ENCODE assay signal across 21 cellular contexts in the genomic region with DNA sequence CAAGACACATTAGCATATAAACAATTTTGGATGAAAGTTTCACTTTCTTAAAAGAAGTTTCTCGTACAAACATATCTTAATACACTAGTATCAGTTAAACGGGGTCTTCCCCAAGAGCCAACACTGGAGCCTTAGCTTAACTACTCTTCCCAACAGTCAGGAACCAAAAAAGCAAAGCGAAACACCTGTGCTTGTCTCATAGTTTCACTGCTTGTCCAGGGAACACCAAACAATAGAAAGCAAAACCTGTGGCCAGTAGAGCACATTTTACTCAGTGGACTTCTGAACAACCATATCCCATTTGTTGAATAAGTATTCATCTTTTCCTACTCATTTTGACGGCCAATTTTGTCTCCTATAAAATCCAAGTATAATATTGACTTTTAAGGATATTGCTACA.
DNase-seq lines count a peak whose midpoint lies in the region; ATAC-seq, FAIRE-seq and TF ChIP-seq lines count a peak whose summit lies in the region.
"Had no signal": no experiment of that assay in that cellular context is flagged by ENCODE, and none has a peak within 500 bp of the region (broad histone marks: within the 10 kb centered on the region; RNA-seq: fewer than 3 reads in every experiment).

No MANE protein-coding gene starts in this region.

- H3K9me3 ChIP-seq in liver (ENCODE audit: control insufficient read depth in 4 of 4, low read length in 3 of 4) (no peaks in the 10 kb centered on the region), HepG2 (ENCODE audit: low read length) (no peaks in the 10 kb centered on the region), right lobe of liver (no peaks in the 10 kb centered on the region)
- H3K9me3 ChIP-seq: BE2C; BLaER1 treated with 17β-estradiol and CSF1 and Interleukin-3, amounts not matched to agents 10 nM and 100 nM had no signal

- POLR2A ChIA-PET in HepG2 (lab: Yijun Ruan, JAX) = no interaction called here

- no peak for TF ChIP-seq CTCF in liver (IDR thresholded peaks at IDR 0.05; ENCODE audit: low read depth, low read length, missing input control)
- TF ChIP-seq CTCF in HepG2 (CRISPR knock-in tag; IDR thresholded peaks at IDR 0.05) = no peak
- TF ChIP-seq CTCF in right lobe of liver (IDR thresholded peaks at IDR 0.05) = no peak

- H3K4me1 ChIP-seq in liver (ENCODE audit: control insufficient read depth in 4 of 4, insufficient read depth in 4 of 4, low read length in 3 of 4) (peaks cover 1 to 46% (median 11%) of the 10 kb centered on the region in 4 donors), HepG2 (ENCODE audit: insufficient read depth, low read length) (peaks cover 17% of the 10 kb centered on the region), right lobe of liver (peaks cover 0 to 40% (median 8%) of the 10 kb centered on the region in 4 donors)
- H3K4me1 ChIP-seq: BE2C; BLaER1 treated with 17β-estradiol and CSF1 and Interleukin-3, amounts not matched to agents 10 nM and 100 nM had no signal

- no peaks in the 10 kb centered on the region for H3K36me3 ChIP-seq in liver (ENCODE audit: control insufficient read depth in 4 of 4, insufficient read depth in 3 of 4, low read depth in 1 of 4, low read length in 3 of 4)
- H3K36me3 ChIP-seq in HepG2 (replicated peaks in 1 of 2; ENCODE audit: control insufficient read depth in 1 of 2, insufficient read depth in 2 of 2, low read length in 2 of 2) = no peaks in the 10 kb centered on the region
- H3K36me3 ChIP-seq in right lobe of liver = no peaks in the 10 kb centered on the region
- H3K36me3 ChIP-seq: BE2C; BLaER1 treated with 17β-estradiol and CSF1 and Interleukin-3, amounts not matched to agents 10 nM and 100 nM had no signal

- 32% methylated on average over 4 of the region's 4 CpGs for WGBS in liver
- WGBS in HepG2 (ENCODE audit: low lambda C conversion rate) = 33% methylated on average over 4 of the region's 4 CpGs
- whole genome bisulfite sequencing in right lobe of liver (ENCODE audit: insufficient coverage, low coverage, low lambda C conversion rate, missing lambda C conversion rate) = 9% methylated on average over 4 of the region's 4 CpGs

- H3K27ac ChIP-seq in liver (ENCODE audit: low read depth in 1 of 2, low read length in 2 of 2) (peak overlapping the region; percentile 73 to 75), HepG2 (ENCODE audit: extremely low read length, insufficient read depth, low read length) (no peak overlapping the region), right lobe of liver (peak overlapping the region; percentile 49 to 92 (median 80))
- H3K27ac ChIP-seq: 22Rv1; BLaER1 treated with 17β-estradiol and CSF1 and Interleukin-3, amounts not matched to agents 10 nM and 100 nM had no signal

- H3K9ac ChIP-seq in liver (ENCODE audit: low read depth in 1 of 2, low read length in 2 of 2) = peak overlapping the region in 1 of 2 donors; percentile 36
- H3K9ac ChIP-seq in HepG2 (ENCODE audit: insufficient read depth, low read depth, low read length) = no peak overlapping the region
- H3K9ac ChIP-seq: BLaER1 treated with 17β-estradiol and CSF1 and Interleukin-3, amounts not matched to agents 10 nM and 100 nM had no signal

- DNase-seq in HepG2 (ENCODE audit: low spot score) = no peak
- peak; percentile 3 for DNase-seq in RPMI8226
- no peak for DNase-seq in right lobe of liver
- DNase-seq in GM19239 (ENCODE audit: insufficient read length, low spot score) = no peak
- DNase-seq in MV-4-11 (lab: John Stamatoyannopoulos, UW) = no peak
- DNase-seq: BE2C; Calu3; CD4-positive, alpha-beta T cell; CD8-positive, alpha-beta memory T cell; COR-L47; DMS53; DMS79 treated with DMSO at 0.1 percent for 48 hours; GF-D8; H9 had no signal

- BruUV-seq in HepG2 (replicated peaks; lab: Mats Ljungman, UMichigan) = no TSS peak

- FAIRE-seq in HepG2 (lab: Jason Lieb, UNC) (no peak), GM19239 (lab: Jason Lieb, UNC) (no peak)
- FAIRE-seq: A204.1, GM12891 had no signal

- CTCF ChIA-PET in HepG2 (lab: Yijun Ruan, JAX; ENCODE audit: low intra/inter-chr PET ratio, low total read pairs) = no interaction called here

- no peak for TF ChIP-seq POLR2A in HepG2 (IDR thresholded peaks at IDR 0.05; ENCODE audit: insufficient read depth in 1 of 2, low read depth in 2 of 2, low read length in 2 of 2)
- TF ChIP-seq POLR2A in right lobe of liver (IDR thresholded peaks at IDR 0.05) = no peak

- TF ChIP-seq EP300 in HepG2 (IDR thresholded peaks at IDR 0.05; ENCODE audit: low read depth in 2 of 2, low read length in 2 of 2) = no peak
- no peak for TF ChIP-seq EP300 in HepG2 (CRISPR knock-in tag; IDR thresholded peaks at IDR 0.05; ENCODE audit: borderline replicate concordance)

- no peaks in the 10 kb centered on the region for H4K20me1 ChIP-seq in HepG2 (ENCODE audit: insufficient read depth, low read length)
- H4K20me1 ChIP-seq: BLaER1 treated with 17β-estradiol and CSF1 and Interleukin-3, amounts not matched to agents 10 nM and 100 nM had no signal

- H3K4me2 ChIP-seq in HepG2 (ENCODE audit: low read depth, low read length) = no peak overlapping the region
- H3K4me2 ChIP-seq: BLaER1 treated with 17β-estradiol and CSF1 and Interleukin-3, amounts not matched to agents 10 nM and 100 nM; GM23338 had no signal

- no peak overlapping the region for H2AFZ ChIP-seq in HepG2 (ENCODE audit: low read length)
- H2AFZ ChIP-seq: GM23338 had no signal

- no peak for ATAC-seq in HepG2
- peak; percentile 41 to 66 (median 58) for ATAC-seq in right lobe of liver
- ATAC-seq: GM23338, HCT116 had no signal

- TF ChIP-seq RAD21 in liver (IDR thresholded peaks at IDR 0.05) = peak in 1 of 2 donors; percentile 18
- no peak for TF ChIP-seq RAD21 in HepG2 (CRISPR knock-in tag; IDR thresholded peaks at IDR 0.05)

- peak overlapping the region; percentile 22 to 38 (median 35) for H3K4me3 ChIP-seq in liver (ENCODE audit: low read depth in 1 of 3, low read length in 3 of 3)
- no peak overlapping the region for H3K4me3 ChIP-seq in HepG2 (replicated peaks in 1 of 3; ENCODE audit: insufficient read depth in 1 of 3, low read depth in 2 of 3, low read length in 3 of 3)
- peak overlapping the region; percentile 2 to 48 (median 23) for H3K4me3 ChIP-seq in right lobe of liver
- H3K4me3 ChIP-seq: BLaER1 treated with 17β-estradiol and CSF1 and Interleukin-3, amounts not matched to agents 10 nM and 100 nM; GM23338 had no signal

- H3K27me3 ChIP-seq in liver (ENCODE audit: control insufficient read depth in 4 of 4, insufficient read depth in 4 of 4, low read length in 3 of 4) = no peaks in the 10 kb centered on the region
- no peaks in the 10 kb centered on the region for H3K27me3 ChIP-seq in HepG2 (ENCODE audit: control insufficient read depth in 1 of 2, insufficient read depth in 2 of 2, low read length in 2 of 2)
- H3K27me3 ChIP-seq in right lobe of liver = no peaks in the 10 kb centered on the region
- H3K27me3 ChIP-seq: BE2C; BLaER1 treated with 17β-estradiol and CSF1 and Interleukin-3, amounts not matched to agents 10 nM and 100 nM had no signal

- no peaks in the 10 kb centered on the region for H3K79me2 ChIP-seq in HepG2 (ENCODE audit: insufficient read depth, low read length)

- in situ Hi-C loops in HepG2 (cut with HindIII; ENCODE audit: extremely low pct_ligation_motif_present, low pct_unique_long_range_greater_than_20kb) = no loop called here

- intact Hi-C loops in HepG2 (cut with micrococcal nuclease; ENCODE audit: unreplicated experiment) = no loop called here
- intact Hi-C loops in right lobe of liver (cut with DNase I) = no loop called here

TF ChIP-seq in liver, 16 proteins besides CTCF, POLR2A, EP300 and RAD21:
- no peak for TF ChIP-seq GABPA (IDR thresholded peaks at IDR 0.05 in 1 of 2, conservative IDR thresholded peaks at IDR 0.05 in 1 of 2)
- TF ChIP-seq TAF1 (conservative IDR thresholded peaks at IDR 0.05) = peak; percentile 38
- no peak for TF ChIP-seq FOXA2 (IDR thresholded peaks at IDR 0.05)
- peak; percentile 41 for TF ChIP-seq YY1 (IDR thresholded peaks at IDR 0.05)
- TF ChIP-seq FOXA1 (IDR thresholded peaks at IDR 0.05) = no peak

TF ChIP-seq in HepG2, 621 proteins besides CTCF, POLR2A, EP300 and RAD21 (continues in another document):
- TF ChIP-seq ATF7 (IDR thresholded peaks at IDR 0.05) (no peak), ATF7 (CRISPR knock-in tag; IDR thresholded peaks at IDR 0.05) (no peak), ZNF496 (CRISPR knock-in tag; IDR thresholded peaks at IDR 0.05; ENCODE audit: insufficient replicate concordance) (no peak), POLR2AphosphoS2 (IDR thresholded peaks at IDR 0.05; ENCODE audit: low read depth, low read length) (no peak), MEIS2 (CRISPR knock-in tag; IDR thresholded peaks at IDR 0.05) (no peak), ARID2 (CRISPR knock-in tag; IDR thresholded peaks at IDR 0.05; ENCODE audit: borderline replicate concordance) (no peak)
- TF ChIP-seq, protein P1, sequence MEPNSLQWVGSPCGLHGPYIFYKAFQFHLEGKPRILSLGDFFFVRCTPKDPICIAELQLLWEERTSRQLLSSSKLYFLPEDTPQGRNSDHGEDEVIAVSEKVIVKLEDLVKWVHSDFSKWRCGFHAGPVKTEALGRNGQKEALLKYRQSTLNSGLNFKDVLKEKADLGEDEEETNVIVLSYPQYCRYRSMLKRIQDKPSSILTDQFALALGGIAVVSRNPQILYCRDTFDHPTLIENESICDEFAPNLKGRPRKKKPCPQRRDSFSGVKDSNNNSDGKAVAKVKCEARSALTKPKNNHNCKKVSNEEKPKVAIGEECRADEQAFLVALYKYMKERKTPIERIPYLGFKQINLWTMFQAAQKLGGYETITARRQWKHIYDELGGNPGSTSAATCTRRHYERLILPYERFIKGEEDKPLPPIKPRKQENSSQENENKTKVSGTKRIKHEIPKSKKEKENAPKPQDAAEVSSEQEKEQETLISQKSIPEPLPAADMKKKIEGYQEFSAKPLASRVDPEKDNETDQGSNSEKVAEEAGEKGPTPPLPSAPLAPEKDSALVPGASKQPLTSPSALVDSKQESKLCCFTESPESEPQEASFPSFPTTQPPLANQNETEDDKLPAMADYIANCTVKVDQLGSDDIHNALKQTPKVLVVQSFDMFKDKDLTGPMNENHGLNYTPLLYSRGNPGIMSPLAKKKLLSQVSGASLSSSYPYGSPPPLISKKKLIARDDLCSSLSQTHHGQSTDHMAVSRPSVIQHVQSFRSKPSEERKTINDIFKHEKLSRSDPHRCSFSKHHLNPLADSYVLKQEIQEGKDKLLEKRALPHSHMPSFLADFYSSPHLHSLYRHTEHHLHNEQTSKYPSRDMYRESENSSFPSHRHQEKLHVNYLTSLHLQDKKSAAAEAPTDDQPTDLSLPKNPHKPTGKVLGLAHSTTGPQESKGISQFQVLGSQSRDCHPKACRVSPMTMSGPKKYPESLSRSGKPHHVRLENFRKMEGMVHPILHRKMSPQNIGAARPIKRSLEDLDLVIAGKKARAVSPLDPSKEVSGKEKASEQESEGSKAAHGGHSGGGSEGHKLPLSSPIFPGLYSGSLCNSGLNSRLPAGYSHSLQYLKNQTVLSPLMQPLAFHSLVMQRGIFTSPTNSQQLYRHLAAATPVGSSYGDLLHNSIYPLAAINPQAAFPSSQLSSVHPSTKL (CRISPR knock-in tag; IDR thresholded peaks at IDR 0.05) = no peak

Comparison
In these comparisons a context has a peak if more than half of its experiments do, and no peak if none do; other contexts are left out.
1. H3K4me3 ChIP-seq: peak in liver (3 of 3) and right lobe of liver (3 of 3); none in HepG2 (0 of 3).